1 cellular context compared by ENCODE assay signal in genomic region chr10:50234486-50234885, GRCh38.
A peak's percentile ranks its signal among the peaks of the same experiment; 100 is the strongest.
TF ChIP-seq lines count a peak whose summit lies in the region.

No MANE protein-coding gene starts in this region.

TF ChIP-seq in HepG2, 621 proteins besides CTCF, POLR2A, EP300 and RAD21 (continued from another document and continues in another):
- TF ChIP-seq, protein P1, sequence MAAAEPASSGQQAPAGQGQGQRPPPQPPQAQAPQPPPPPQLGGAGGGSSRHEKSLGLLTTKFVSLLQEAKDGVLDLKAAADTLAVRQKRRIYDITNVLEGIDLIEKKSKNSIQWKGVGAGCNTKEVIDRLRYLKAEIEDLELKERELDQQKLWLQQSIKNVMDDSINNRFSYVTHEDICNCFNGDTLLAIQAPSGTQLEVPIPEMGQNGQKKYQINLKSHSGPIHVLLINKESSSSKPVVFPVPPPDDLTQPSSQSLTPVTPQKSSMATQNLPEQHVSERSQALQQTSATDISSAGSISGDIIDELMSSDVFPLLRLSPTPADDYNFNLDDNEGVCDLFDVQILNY (CRISPR knock-in tag; conservative IDR thresholded peaks at IDR 0.05) = no peak
- TF ChIP-seq EHMT2 (IDR thresholded peaks at IDR 0.05; ENCODE audit: borderline replicate concordance, low read depth, low read length) (0 out of 2 replicates have a peak, but pooled peaks have one; percentile 48), CEBPZ (IDR thresholded peaks at IDR 0.05; ENCODE audit: low read length) (no peak), KAT2B (IDR thresholded peaks at IDR 0.05; ENCODE audit: borderline replicate concordance, low read depth, low read length) (no peak), ZNF350 (CRISPR knock-in tag; IDR thresholded peaks at IDR 0.05; ENCODE audit: borderline replicate concordance, low read depth) (no peak), MLX (CRISPR knock-in tag; IDR thresholded peaks at IDR 0.05) (no peak), ZNF746 (CRISPR knock-in tag; IDR thresholded peaks at IDR 0.05) (no peak), KAT8 (CRISPR knock-in tag; IDR thresholded peaks at IDR 0.05) (peak; percentile 41; the same call in 1 of the 2 replicates), TEAD2 (CRISPR knock-in tag; IDR thresholded peaks at IDR 0.05) (no peak), SNAI1 (CRISPR knock-in tag; IDR thresholded peaks at IDR 0.05; ENCODE audit: borderline replicate concordance) (no peak), SSRP1 (CRISPR knock-in tag; IDR thresholded peaks at IDR 0.05) (no peak), ARHGAP35 (CRISPR knock-in tag; IDR thresholded peaks at IDR 0.05; ENCODE audit: borderline replicate concordance) (no peak), ZNF788 (CRISPR knock-in tag; IDR thresholded peaks at IDR 0.05; ENCODE audit: borderline replicate concordance) (peak; percentile 59; the same call in 1 of the 2 replicates), PCBP1 (IDR thresholded peaks at IDR 0.05; ENCODE audit: borderline replicate concordance, low read depth, low read length) (no peak), MYNN (CRISPR knock-in tag; IDR thresholded peaks at IDR 0.05; ENCODE audit: low read depth) (no peak), ZNF670 (CRISPR knock-in tag; IDR thresholded peaks at IDR 0.05; ENCODE audit: borderline replicate concordance) (0 out of 2 replicates have a peak, but pooled peaks have one; percentile 46), ZNF253 (CRISPR knock-in tag; IDR thresholded peaks at IDR 0.05; ENCODE audit: borderline replicate concordance) (no peak), TSC22D2 (CRISPR knock-in tag; IDR thresholded peaks at IDR 0.05; ENCODE audit: borderline replicate concordance) (no peak), ZBTB7B (CRISPR knock-in tag; IDR thresholded peaks at IDR 0.05) (peak; percentile 42; the same call in 1 of the 2 replicates), BCL3 (CRISPR knock-in tag; IDR thresholded peaks at IDR 0.05) (no peak), ZNF629 (CRISPR knock-in tag; conservative IDR thresholded peaks at IDR 0.05) (peak; percentile 56; the same call in 1 of the 2 replicates), ZNF512B (CRISPR knock-in tag; IDR thresholded peaks at IDR 0.05; ENCODE audit: borderline replicate concordance) (no peak), GFI1 (CRISPR knock-in tag; IDR thresholded peaks at IDR 0.05; ENCODE audit: borderline replicate concordance) (peak; percentile 87), GMEB2 (CRISPR knock-in tag; IDR thresholded peaks at IDR 0.05; ENCODE audit: low read depth) (no peak), TEF (CRISPR knock-in tag; IDR thresholded peaks at IDR 0.05) (no peak), NKX3-1 (CRISPR knock-in tag; IDR thresholded peaks at IDR 0.05) (peak; percentile 55; the same call in 1 of the 2 replicates), ZKSCAN1 (IDR thresholded peaks at IDR 0.05; ENCODE audit: low read length) (no peak), RFX1 (IDR thresholded peaks at IDR 0.05) (no peak), SYNCRIP (IDR thresholded peaks at IDR 0.05; ENCODE audit: insufficient read depth, low read depth, low read length) (no peak), ARID2 (CRISPR knock-in tag; IDR thresholded peaks at IDR 0.05; ENCODE audit: borderline replicate concordance) (no peak), CENPT (CRISPR knock-in tag; IDR thresholded peaks at IDR 0.05; ENCODE audit: low read depth) (no peak), SIX4 (CRISPR knock-in tag; IDR thresholded peaks at IDR 0.05) (0 out of 2 replicates have a peak, but pooled peaks have one; percentile 71), JDP2 (CRISPR knock-in tag; IDR thresholded peaks at IDR 0.05; ENCODE audit: borderline replicate concordance) (no peak), ZNF546 (CRISPR knock-in tag; conservative IDR thresholded peaks at IDR 0.05) (no peak), TGIF2 (CRISPR knock-in tag; IDR thresholded peaks at IDR 0.05) (peak; percentile 60; the same call in 1 of the 2 replicates), THYN1 (CRISPR knock-in tag; IDR thresholded peaks at IDR 0.05; ENCODE audit: borderline replicate concordance, low read depth) (0 out of 2 replicates have a peak, but pooled peaks have one; percentile 32), ELF4 (CRISPR knock-in tag; IDR thresholded peaks at IDR 0.05; ENCODE audit: borderline replicate concordance) (0 out of 2 replicates have a peak, but pooled peaks have one; percentile 88), HDAC6 (IDR thresholded peaks at IDR 0.05; ENCODE audit: low read depth, low read length) (no peak)
- TF ChIP-seq, protein P2, sequence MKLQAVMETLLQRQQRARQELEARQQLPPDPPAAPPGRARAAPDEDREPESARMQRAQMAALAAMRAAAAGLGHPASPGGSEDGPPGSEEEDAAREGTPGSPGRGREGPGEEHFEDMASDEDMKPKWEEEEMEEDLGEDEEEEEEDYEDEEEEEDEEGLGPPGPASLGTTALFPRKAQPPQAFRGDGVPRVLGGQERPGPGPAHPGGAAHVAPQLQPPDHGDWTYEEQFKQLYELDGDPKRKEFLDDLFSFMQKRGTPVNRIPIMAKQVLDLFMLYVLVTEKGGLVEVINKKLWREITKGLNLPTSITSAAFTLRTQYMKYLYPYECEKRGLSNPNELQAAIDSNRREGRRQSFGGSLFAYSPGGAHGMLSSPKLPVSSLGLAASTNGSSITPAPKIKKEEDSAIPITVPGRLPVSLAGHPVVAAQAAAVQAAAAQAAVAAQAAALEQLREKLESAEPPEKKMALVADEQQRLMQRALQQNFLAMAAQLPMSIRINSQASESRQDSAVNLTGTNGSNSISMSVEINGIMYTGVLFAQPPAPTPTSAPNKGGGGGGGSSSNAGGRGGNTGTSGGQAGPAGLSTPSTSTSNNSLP (IDR thresholded peaks at IDR 0.05; ENCODE audit: low read depth, low read length) = peak; percentile 96
- TF ChIP-seq, protein P3, sequence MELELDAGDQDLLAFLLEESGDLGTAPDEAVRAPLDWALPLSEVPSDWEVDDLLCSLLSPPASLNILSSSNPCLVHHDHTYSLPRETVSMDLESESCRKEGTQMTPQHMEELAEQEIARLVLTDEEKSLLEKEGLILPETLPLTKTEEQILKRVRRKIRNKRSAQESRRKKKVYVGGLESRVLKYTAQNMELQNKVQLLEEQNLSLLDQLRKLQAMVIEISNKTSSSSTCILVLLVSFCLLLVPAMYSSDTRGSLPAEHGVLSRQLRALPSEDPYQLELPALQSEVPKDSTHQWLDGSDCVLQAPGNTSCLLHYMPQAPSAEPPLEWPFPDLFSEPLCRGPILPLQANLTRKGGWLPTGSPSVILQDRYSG (CRISPR knock-in tag; IDR thresholded peaks at IDR 0.05) = no peak
- TF ChIP-seq, protein P4, sequence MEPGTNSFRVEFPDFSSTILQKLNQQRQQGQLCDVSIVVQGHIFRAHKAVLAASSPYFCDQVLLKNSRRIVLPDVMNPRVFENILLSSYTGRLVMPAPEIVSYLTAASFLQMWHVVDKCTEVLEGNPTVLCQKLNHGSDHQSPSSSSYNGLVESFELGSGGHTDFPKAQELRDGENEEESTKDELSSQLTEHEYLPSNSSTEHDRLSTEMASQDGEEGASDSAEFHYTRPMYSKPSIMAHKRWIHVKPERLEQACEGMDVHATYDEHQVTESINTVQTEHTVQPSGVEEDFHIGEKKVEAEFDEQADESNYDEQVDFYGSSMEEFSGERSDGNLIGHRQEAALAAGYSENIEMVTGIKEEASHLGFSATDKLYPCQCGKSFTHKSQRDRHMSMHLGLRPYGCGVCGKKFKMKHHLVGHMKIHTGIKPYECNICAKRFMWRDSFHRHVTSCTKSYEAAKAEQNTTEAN (CRISPR knock-in tag; conservative IDR thresholded peaks at IDR 0.05) = no peak
- TF ChIP-seq, protein P5, sequence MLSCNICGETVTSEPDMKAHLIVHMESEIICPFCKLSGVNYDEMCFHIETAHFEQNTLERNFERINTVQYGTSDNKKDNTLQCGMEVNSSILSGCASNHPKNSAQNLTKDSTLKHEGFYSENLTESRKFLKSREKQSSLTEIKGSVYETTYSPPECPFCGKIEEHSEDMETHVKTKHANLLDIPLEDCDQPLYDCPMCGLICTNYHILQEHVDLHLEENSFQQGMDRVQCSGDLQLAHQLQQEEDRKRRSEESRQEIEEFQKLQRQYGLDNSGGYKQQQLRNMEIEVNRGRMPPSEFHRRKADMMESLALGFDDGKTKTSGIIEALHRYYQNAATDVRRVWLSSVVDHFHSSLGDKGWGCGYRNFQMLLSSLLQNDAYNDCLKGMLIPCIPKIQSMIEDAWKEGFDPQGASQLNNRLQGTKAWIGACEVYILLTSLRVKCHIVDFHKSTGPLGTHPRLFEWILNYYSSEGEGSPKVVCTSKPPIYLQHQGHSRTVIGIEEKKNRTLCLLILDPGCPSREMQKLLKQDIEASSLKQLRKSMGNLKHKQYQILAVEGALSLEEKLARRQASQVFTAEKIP (CRISPR knock-in tag; IDR thresholded peaks at IDR 0.05; ENCODE audit: borderline replicate concordance) = no peak
